In the genomic region with DNA sequence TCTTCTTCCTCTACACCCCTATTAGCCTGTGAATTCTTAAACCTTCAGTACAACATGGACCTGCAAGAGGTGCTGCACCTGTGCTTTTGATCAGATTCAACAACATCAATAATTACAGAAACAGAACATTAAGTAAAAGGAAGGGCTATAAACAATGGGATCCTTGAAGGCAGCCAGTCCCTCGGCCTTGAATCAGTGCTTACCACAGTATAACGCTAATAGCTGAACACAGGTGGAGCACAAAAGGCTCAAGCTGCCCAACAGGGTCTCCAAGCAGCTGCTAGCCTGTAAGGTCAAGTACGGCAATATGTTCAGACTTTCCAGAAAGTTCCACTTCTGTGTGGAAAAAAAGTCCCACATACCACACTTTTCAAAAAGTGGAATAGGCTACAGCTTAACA, we compare ENCODE assay signal across 9 cellular contexts.
DNase-seq lines count a peak whose midpoint lies in the region; ATAC-seq and TF ChIP-seq lines count a peak whose summit lies in the region.
"Had no signal": no experiment of that assay in that cellular context is flagged by ENCODE, and none has a peak within 500 bp of the region (broad histone marks: within the 10 kb centered on the region; RNA-seq: fewer than 3 reads in every experiment).

No MANE protein-coding gene starts in this region.

- H3K27me3 Mint-ChIP-seq in T-helper 17 cell = no peaks in the 10 kb centered on the region
- H3K27me3 Mint-ChIP-seq: brain had no signal

- H3K36me3 Mint-ChIP-seq in T-helper 17 cell (ENCODE audit: low read depth) = no peaks in the 10 kb centered on the region
- H3K36me3 Mint-ChIP-seq: brain had no signal

- H3K9me3 ChIP-seq in T-helper 17 cell (ENCODE audit: control insufficient read depth, low read length, poor library complexity, severe bottlenecking) = no peaks in the 10 kb centered on the region

- H3K4me3 Mint-ChIP-seq in T-helper 17 cell = peak overlapping the region; percentile 85
- H3K4me3 Mint-ChIP-seq: brain had no signal

- no peak for DNase-seq in T-helper 17 cell
- DNase-seq in mucosa of gallbladder (ENCODE audit: low spot score) = peak; percentile 63
- DNase-seq in D341Med (ENCODE audit: low spot score) = no peak
- no peak for DNase-seq in activated CD8-positive, alpha-beta memory T cell treated with anti-CD3 and anti-CD28 coated beads, Interleukin-2, amount 50 U/mL, for 48 hours

- TF ChIP-seq POLR2A in GM18505 (IDR thresholded peaks at IDR 0.05; ENCODE audit: borderline replicate concordance, extremely low read depth, insufficient read depth, insufficient read length) = no peak

- peaks cover 33% of the 10 kb centered on the region for H3K4me1 Mint-ChIP-seq in T-helper 17 cell
- H3K4me1 Mint-ChIP-seq: brain had no signal

- H3K27ac Mint-ChIP-seq in T-helper 17 cell = peak overlapping the region; percentile 94
- H3K27ac Mint-ChIP-seq: brain had no signal

- ATAC-seq in GM18505 (IDR thresholded peaks at IDR 0.05; ENCODE audit: unreplicated experiment) (peak; percentile 16), HG02759 (IDR thresholded peaks at IDR 0.05; ENCODE audit: unreplicated experiment) (peak; percentile 33), T-helper 17 cell (no peak), GM19035 (IDR thresholded peaks at IDR 0.05; ENCODE audit: unreplicated experiment) (no peak), HG02938 (IDR thresholded peaks at IDR 0.05; ENCODE audit: unreplicated experiment) (no peak)

Comparison
In these comparisons a context has a peak if more than half of its experiments do, and no peak if none do; other contexts are left out.
1. ATAC-seq: peak in GM18505 (single experiment) and HG02759 (single experiment); none in T-helper 17 cell (single experiment), GM19035 (single experiment) and HG02938 (single experiment).